ENCODE assay signal across 13 cellular contexts in genomic region chr4:53508446-53508845, GRCh38.
A peak's percentile ranks its signal among the peaks of the same experiment; 100 is the strongest.
DNase-seq lines count a peak whose midpoint lies in the region; ATAC-seq and TF ChIP-seq lines count a peak whose summit lies in the region.
"Had no signal": no experiment of that assay in that cellular context is flagged by ENCODE, and none has a peak within 500 bp of the region (broad histone marks: within the 10 kb centered on the region; RNA-seq: fewer than 3 reads in every experiment).

No MANE protein-coding gene starts in this region.

- POLR2A ChIA-PET in A673 (lab: Charles Lee; ENCODE audit: low non-redundant PET) = no interaction called here

- no peak overlapping the region for H3K27ac Mint-ChIP-seq in stimulated activated effector memory CD8-positive, alpha-beta T cell treated with anti-CD3 and anti-CD28 coated beads, Interleukin-12 subunit alpha, Interleukin-12 subunit beta, amount 100 ng/mL, for 72 hours
- H3K27ac Mint-ChIP-seq: stimulated activated naive CD8-positive, alpha-beta T cell treated with anti-CD3 and anti-CD28 coated beads, Interleukin-15, amount 100 ng/mL, for 72 hours had no signal

- H3K4me1 Mint-ChIP-seq in stimulated activated effector memory CD8-positive, alpha-beta T cell treated with anti-CD3 and anti-CD28 coated beads, Interleukin-12 subunit alpha, Interleukin-12 subunit beta, amount 100 ng/mL, for 72 hours = no peaks in the 10 kb centered on the region
- H3K4me1 Mint-ChIP-seq: stimulated activated naive CD8-positive, alpha-beta T cell treated with anti-CD3 and anti-CD28 coated beads, Interleukin-15, amount 100 ng/mL, for 72 hours had no signal

- H3K9me3 ChIP-seq in MG63 (no peaks in the 10 kb centered on the region), A673 (ENCODE audit: low read depth, low read length, poor library complexity, severe bottlenecking) (no peaks in the 10 kb centered on the region)

- H3K27me3 ChIP-seq in MG63 (no peaks in the 10 kb centered on the region), A673 (replicated peaks; ENCODE audit: insufficient read depth, low read depth, low read length, poor library complexity) (no peaks in the 10 kb centered on the region), dorsolateral prefrontal cortex (no peaks in the 10 kb centered on the region)

- no peak for ATAC-seq in stimulated activated effector memory CD8-positive, alpha-beta T cell treated with anti-CD3 and anti-CD28 coated beads, Interleukin-12 subunit alpha, Interleukin-12 subunit beta, amount 100 ng/mL, for 72 hours
- ATAC-seq: activated CD4-positive, CD25-positive, alpha-beta regulatory T cell treated with anti-CD3 and anti-CD28 coated beads, Interleukin-2, amount 50 U/mL, for 24 hours; stimulated activated naive CD8-positive, alpha-beta T cell treated with anti-CD3 and anti-CD28 coated beads, Interleukin-15, amount 100 ng/mL, for 72 hours had no signal

- CTCF ChIA-PET in A673 (lab: Charles Lee) = no interaction called here

- H3K27ac ChIP-seq in coronary artery (peak overlapping the region in 1 of 2 donors; percentile 84), A673 (ENCODE audit: low read depth, low read length, poor library complexity, severe bottlenecking) (no peak overlapping the region), dorsolateral prefrontal cortex (peak overlapping the region in 3 of 59 donors; percentile 4 to 27 (median 19))

- intact Hi-C loops in A673 (cut with micrococcal nuclease; ENCODE audit: unreplicated experiment) = no loop called here
- intact Hi-C loops in dorsolateral prefrontal cortex (cut with DNase I) = no loop called here

- H3K9me3 Mint-ChIP-seq in stimulated activated effector memory CD8-positive, alpha-beta T cell treated with anti-CD3 and anti-CD28 coated beads, Interleukin-12 subunit alpha, Interleukin-12 subunit beta, amount 100 ng/mL, for 72 hours = no peaks in the 10 kb centered on the region
- H3K9me3 Mint-ChIP-seq: stimulated activated naive CD8-positive, alpha-beta T cell treated with anti-CD3 and anti-CD28 coated beads, Interleukin-15, amount 100 ng/mL, for 72 hours had no signal

- H3K36me3 ChIP-seq in MG63 (no peaks in the 10 kb centered on the region), A673 (ENCODE audit: insufficient read depth, low read length, poor library complexity, severe bottlenecking) (no peaks in the 10 kb centered on the region)

- H3K36me3 Mint-ChIP-seq in stimulated activated effector memory CD8-positive, alpha-beta T cell treated with anti-CD3 and anti-CD28 coated beads, Interleukin-12 subunit alpha, Interleukin-12 subunit beta, amount 100 ng/mL, for 72 hours = no peaks in the 10 kb centered on the region

- H3K4me3 Mint-ChIP-seq in stimulated activated effector memory CD8-positive, alpha-beta T cell treated with anti-CD3 and anti-CD28 coated beads, Interleukin-12 subunit alpha, Interleukin-12 subunit beta, amount 100 ng/mL, for 72 hours = no peak overlapping the region
- H3K4me3 Mint-ChIP-seq: stimulated activated naive CD8-positive, alpha-beta T cell treated with anti-CD3 and anti-CD28 coated beads, Interleukin-15, amount 100 ng/mL, for 72 hours had no signal

- no TSS peak for BruUV-seq in A673 (replicated peaks; lab: Mats Ljungman, UMichigan)

- peak overlapping the region; percentile 43 for H3K4me3 ChIP-seq in MG63
- peak overlapping the region; percentile 63 for H3K4me3 ChIP-seq in coronary artery
- no peak overlapping the region for H3K4me3 ChIP-seq in A673 (ENCODE audit: low read depth, low read length, poor library complexity, severe bottlenecking)
- H3K4me3 ChIP-seq in dorsolateral prefrontal cortex = peak overlapping the region in 3 of 59 donors; percentile 2 to 11 (median 6)

- H3K4me1 ChIP-seq in A673 (ENCODE audit: insufficient read depth, low read length, poor library complexity, severe bottlenecking) = no peaks in the 10 kb centered on the region

- TF ChIP-seq CTCF in coronary artery (IDR thresholded peaks at IDR 0.05) = no peak
- no peak for TF ChIP-seq CTCF in A673 (conservative IDR thresholded peaks at IDR 0.05; ENCODE audit: low read depth, low read length)
- TF ChIP-seq CTCF in dorsolateral prefrontal cortex (IDR thresholded peaks at IDR 0.05 in 54 of 56, conservative IDR thresholded peaks at IDR 0.05 in 2 of 56; ENCODE audit: low read depth in 1 of 56, partially characterized antibody in 56 of 56) = no peak

- peak; percentile 38 for DNase-seq in EL
- DNase-seq in MG63 = peak; percentile 80
- no peak for DNase-seq in coronary artery (ENCODE audit: low spot score)
- peak; percentile 91 for DNase-seq in renal cortical epithelial cell (ENCODE audit: low read depth)
- DNase-seq in A673 (ENCODE audit: low spot score) = no peak
- DNase-seq in superior temporal gyrus (ENCODE audit: extremely low spot score) = no peak
- DNase-seq in stimulated activated effector memory CD8-positive, alpha-beta T cell treated with anti-CD3 and anti-CD28 coated beads, Interleukin-12 subunit alpha, Interleukin-12 subunit beta, amount 100 ng/mL, for 72 hours (ENCODE audit: low spot score in 2 of 2) = no peak
- no peak for DNase-seq in dorsolateral prefrontal cortex
- DNase-seq: KBM-7; nucleus accumbens; stimulated activated CD4-positive, alpha-beta T cell treated with anti-CD3 and anti-CD28 coated beads, Interleukin-4, amount 100 ng/mL, for 24 hours; stimulated activated naive CD8-positive, alpha-beta T cell treated with anti-CD3 and anti-CD28 coated beads, Interleukin-15, amount 100 ng/mL, for 72 hours had no signal

Comparison
In these comparisons a context has a peak if more than half of its experiments do, and no peak if none do; other contexts are left out.
1. DNase-seq: peak in EL (single experiment), MG63 (single experiment) and renal cortical epithelial cell (single experiment); none in coronary artery (single experiment), A673 (single experiment), superior temporal gyrus (single experiment), stimulated activated effector memory CD8-positive, alpha-beta T cell treated with anti-CD3 and anti-CD28 coated beads, Interleukin-12 subunit alpha, Interleukin-12 subunit beta, amount 100 ng/mL, for 72 hours (0 of 2) and dorsolateral prefrontal cortex (0 of 10).